In the genomic region with DNA sequence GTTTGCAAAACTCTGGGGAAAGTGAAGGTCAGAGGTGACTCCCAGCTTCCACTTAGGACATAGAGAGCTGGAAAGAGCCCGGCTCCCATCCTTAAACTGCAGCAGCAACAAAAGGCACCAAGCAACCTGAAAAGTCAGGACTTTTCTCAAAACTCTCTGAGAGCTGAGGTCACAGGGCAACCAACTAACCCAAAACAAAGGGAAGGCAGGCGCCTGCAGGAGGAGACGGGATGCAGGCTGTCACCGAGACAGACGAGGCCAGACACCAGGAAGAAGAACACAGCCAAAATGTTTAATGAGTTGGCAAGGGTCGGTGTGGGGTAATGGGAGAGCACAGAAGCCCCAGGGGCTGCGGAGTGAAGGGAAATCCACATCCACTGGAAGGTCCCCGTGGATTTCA, we compare ENCODE assay signal across 27 cellular contexts. TPM values are rescaled to one million over a fixed set of nuclear protein-coding genes. Genes with fewer than 3 reads are reported as not detected.
"Had no signal": no experiment of that assay in that cellular context is flagged by ENCODE, and none has a peak within 500 bp of the region (broad histone marks: within the 10 kb centered on the region; RNA-seq: fewer than 3 reads in every experiment).

No MANE protein-coding gene starts in this region.

- H3K27me3 ChIP-seq: cardiac muscle cell had no signal

- H3K36me3 ChIP-seq: brain microvascular endothelial cell, cardiac muscle cell had no signal

- DNase-seq: activated CD4-positive, alpha-beta T cell treated with anti-CD3 and anti-CD28 coated beads, Interleukin-2, amount 50 U/mL, for 1 hour; activated CD4-positive, CD25-positive, alpha-beta regulatory T cell; activated CD8-positive, alpha-beta memory T cell treated with anti-CD3 and anti-CD28 coated beads, Interleukin-2, amount 50 U/mL, for 4 hours; activated CD8-positive, alpha-beta T cell treated with anti-CD3 and anti-CD28 coated beads for 36 hours; activated gamma-delta T cell treated with Interleukin-2 at 50 U/mL for 16 hours; activated naive CD4-positive, alpha-beta T cell treated with anti-CD3 and anti-CD28 coated beads, Interleukin-2, amount 10 ng/mL, durations not matched to agents 7 days and 5 days; activated naive CD8-positive, alpha-beta T cell treated with anti-CD3 and anti-CD28 coated beads for 36 hours; activated T-cell treated with anti-CD3 and anti-CD28 coated beads, Interleukin-2, amount 50 U/mL, for 72 hours; brain microvascular endothelial cell; KG1; NCI-H1048; NCI-H146; NCI-H1930; NCI-H2107; NCI-H2171 treated with DMSO at 0.1 percent for 48 hours; NCI-H226; NCI-H510A; NCI-H526 treated with DMSO at 0.1 percent for 48 hours; NCI-H82; RPMI8226; T-cell had no signal

- H3K27ac ChIP-seq: brain microvascular endothelial cell, cardiac muscle cell, SK-N-MC, VCaP had no signal

- H3K4me3 ChIP-seq: cardiac muscle cell, SK-N-MC had no signal

RNA-seq across cellular contexts. Expression of gene ASCL2, which starts 19.9 kb away (rescaled TPM):
- total RNA-seq: cardiac muscle cell, LHCN-M2, M059J, OCI-LY7 had no signal

RNA-seq across cellular contexts. Expression of gene C11orf21, which starts 51.2 kb away (rescaled TPM):
- total RNA-seq: LHCN-M2, M059J had no signal

RNA-seq across cellular contexts. Expression of gene TSPAN32, which starts 51.3 kb away (rescaled TPM):
- total RNA-seq: LHCN-M2 had no signal
